In the genomic region with DNA sequence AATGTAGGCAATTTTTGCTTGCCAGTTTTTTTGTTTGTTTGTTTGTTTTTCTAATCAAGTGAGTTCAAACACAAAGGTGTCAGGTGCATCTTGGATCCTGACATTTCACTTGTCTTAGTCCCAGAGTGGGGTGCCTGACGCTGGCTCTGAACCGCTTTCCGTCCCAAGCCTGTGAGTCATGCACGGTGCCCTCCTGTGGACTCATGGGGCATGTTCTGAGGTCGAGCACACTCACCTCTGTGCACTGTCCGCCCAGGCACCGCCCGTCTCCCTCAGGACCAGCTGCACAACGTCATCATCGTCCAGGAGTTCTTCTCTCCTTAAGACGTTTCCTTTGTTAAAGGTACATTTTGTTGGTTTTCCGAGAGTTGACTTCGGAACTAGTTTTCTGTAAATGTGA, we compare ENCODE assay signal across 16 cellular contexts.
"Had no signal": no experiment of that assay in that cellular context is flagged by ENCODE, and none has a peak within 500 bp of the region (broad histone marks: within the 10 kb centered on the region; RNA-seq: fewer than 3 reads in every experiment).

No MANE protein-coding gene starts in this region.

- DNase-seq: activated CD4-positive, alpha-beta T cell treated with anti-CD3 and anti-CD28 coated beads, Interleukin-2, amount 50 U/mL, for 48 hours; activated T-cell treated with anti-CD3 and anti-CD28 coated beads, Interleukin-2, amount 50 U/mL, for 1 hour; amniotic stem cell; caudate nucleus; left lung; mammary epithelial cell; mucosa of descending colon; naive thymus-derived CD8-positive, alpha-beta T cell; retina; thyroid gland had no signal

- H3K27ac Mint-ChIP-seq: activated naive CD4-positive, alpha-beta T cell treated with anti-CD3 and anti-CD28 coated beads, Interleukin-2, amount 50 U/mL, for 72 hours; activated T-helper 2 cell treated with anti-CD3 and anti-CD28 coated beads, Interferon-gamma antibody, Interleukin-2, Interleukin-4, amounts not matched to agents 10 μg/mL and 5 μg/mL and 100 μg/mL, durations not matched to agents 14 hours and 24 hours and 36 hours; naive thymus-derived CD8-positive, alpha-beta T cell; stimulated activated memory B cell treated with anti-CD40 and anti-IgM and Interleukin-4, amounts not matched to agents 10 μg/mL and 1 μg/mL and 100 μg/mL, for 72 hours had no signal

- H3K27me3 ChIP-seq: left lung, neutrophil, thyroid gland had no signal

- H3K27ac ChIP-seq: left lung, parathyroid adenoma, thyroid gland had no signal

- H2AFZ ChIP-seq: parathyroid adenoma had no signal

- H3K4me3 ChIP-seq: left lung, mucosa of descending colon, thyroid gland had no signal

- H3K36me3 Mint-ChIP-seq: stimulated activated memory B cell treated with anti-CD40 and anti-IgM and Interleukin-4, amounts not matched to agents 10 μg/mL and 1 μg/mL and 100 μg/mL, for 72 hours had no signal

- ATAC-seq: activated naive CD4-positive, alpha-beta T cell treated with anti-CD3 and anti-CD28 coated beads, Interleukin-2, amount 50 U/mL, for 72 hours; esophagus mucosa; left lung; mucosa of descending colon; naive thymus-derived CD8-positive, alpha-beta T cell; stimulated activated memory B cell treated with anti-CD40 and anti-IgM and Interleukin-4, amounts not matched to agents 10 μg/mL and 1 μg/mL and 100 μg/mL, for 72 hours had no signal

- H3K4me1 ChIP-seq: left lung, parathyroid adenoma, thyroid gland had no signal

- H3K9me3 ChIP-seq: left lung, mucosa of descending colon, neutrophil, thyroid gland had no signal

- H3K4me1 Mint-ChIP-seq: naive thymus-derived CD8-positive, alpha-beta T cell; stimulated activated memory B cell treated with anti-CD40 and anti-IgM and Interleukin-4, amounts not matched to agents 10 μg/mL and 1 μg/mL and 100 μg/mL, for 72 hours had no signal

- H3K79me2 ChIP-seq: parathyroid adenoma had no signal

- H3K4me3 Mint-ChIP-seq: naive thymus-derived CD8-positive, alpha-beta T cell; stimulated activated memory B cell treated with anti-CD40 and anti-IgM and Interleukin-4, amounts not matched to agents 10 μg/mL and 1 μg/mL and 100 μg/mL, for 72 hours had no signal

- H3K9ac ChIP-seq: parathyroid adenoma had no signal

- H3K9me3 Mint-ChIP-seq: activated T-helper 2 cell treated with anti-CD3 and anti-CD28 coated beads, Interferon-gamma antibody, Interleukin-2, Interleukin-4, amounts not matched to agents 10 μg/mL and 5 μg/mL and 100 μg/mL, durations not matched to agents 14 hours and 24 hours and 36 hours; stimulated activated memory B cell treated with anti-CD40 and anti-IgM and Interleukin-4, amounts not matched to agents 10 μg/mL and 1 μg/mL and 100 μg/mL, for 72 hours had no signal

- H3K36me3 ChIP-seq: thyroid gland had no signal
